ENCODE assay signal across 10 cellular contexts in the genomic region with DNA sequence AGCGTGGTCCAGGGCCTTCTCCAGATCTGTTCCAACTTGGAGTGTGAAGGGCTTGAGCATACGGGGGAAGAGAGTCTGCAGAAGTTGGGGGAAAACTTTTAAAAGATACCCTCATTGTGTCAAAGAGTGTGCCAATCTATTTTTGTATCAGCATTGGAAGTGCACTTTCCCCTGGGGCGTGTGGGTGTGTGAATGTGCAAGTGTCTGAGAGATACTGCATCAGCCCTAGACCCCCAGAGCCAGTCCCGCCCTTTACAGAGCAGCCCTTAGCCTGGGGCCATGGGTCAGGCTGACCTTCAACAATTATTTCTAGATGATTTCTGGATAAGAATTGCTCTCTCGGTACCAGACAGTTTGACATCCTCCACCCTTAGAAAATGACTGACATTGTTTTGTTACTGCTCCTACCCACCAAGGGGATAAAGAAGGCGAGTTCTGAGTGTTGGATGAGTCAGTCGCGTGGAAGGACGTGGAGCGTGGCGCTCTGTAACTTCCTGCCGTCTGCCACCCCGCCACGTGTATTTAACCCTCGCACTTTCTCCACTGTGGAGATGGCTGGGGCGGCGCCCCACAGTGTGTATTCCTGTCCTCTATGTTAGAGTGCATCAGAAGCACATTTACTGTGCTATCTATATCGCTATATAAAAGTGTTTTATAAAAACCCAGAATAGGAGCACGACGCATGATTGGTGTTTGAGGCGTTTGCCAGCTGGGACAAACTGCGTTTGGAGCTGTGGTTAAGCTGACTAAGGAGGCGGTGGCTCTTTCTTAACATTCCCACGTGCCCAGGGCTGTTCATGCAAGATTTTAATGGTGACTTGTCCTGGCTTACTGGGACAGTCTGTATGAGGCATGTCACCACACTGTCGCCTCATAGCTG.
DNase-seq lines count a peak whose midpoint lies in the region; ATAC-seq, FAIRE-seq and TF ChIP-seq lines count a peak whose summit lies in the region.
"Had no signal": no experiment of that assay in that cellular context is flagged by ENCODE, and none has a peak within 500 bp of the region (broad histone marks: within the 10 kb centered on the region; RNA-seq: fewer than 3 reads in every experiment).

No MANE protein-coding gene starts in this region.

- H3K27ac ChIP-seq in foreskin keratinocyte (no peak overlapping the region), thyroid gland (peak overlapping the region; percentile 32 to 97 (median 97)), pancreas (no peak overlapping the region)

- peaks cover 10% of the 10 kb centered on the region for H3K27me3 Mint-ChIP-seq in activated naive CD4-positive, alpha-beta T cell treated with anti-CD3 and anti-CD28 coated beads, Interleukin-2, amount 10 ng/mL, durations not matched to agents 7 days and 5 days
- H3K27me3 Mint-ChIP-seq in activated B cell treated with CpG ODN at 0.5 μM for 24 hours = no peaks in the 10 kb centered on the region

- intact Hi-C loops in activated B cell treated with CpG ODN at 0.5 μM for 24 hours (cut with micrococcal nuclease) = loop anchor here (1.0 kb wide), 1 partner anchor 27 kb away; no protein-coding TSS in a partner anchor
- intact Hi-C loops in thyroid gland (cut with DNase I) = loop anchor here (10.0 kb wide), 1 partner anchor 123 kb away; a partner anchor contains a TSS
- intact Hi-C loops in pancreas (cut with DNase I) = no loop called here

- no peak for TF ChIP-seq POLR2A in thyroid gland (IDR thresholded peaks at IDR 0.05)

- H3K36me3 Mint-ChIP-seq in activated naive CD4-positive, alpha-beta T cell treated with anti-CD3 and anti-CD28 coated beads, Interleukin-2, amount 10 ng/mL, durations not matched to agents 7 days and 5 days = peaks cover 5% of the 10 kb centered on the region
- H3K36me3 Mint-ChIP-seq in activated B cell treated with CpG ODN at 0.5 μM for 24 hours (ENCODE audit: low read depth) = peaks cover 5% of the 10 kb centered on the region

- 80 to 85% methylated on average over 25 of the region's 25 CpGs for WGBS in thyroid gland, 2 donors
- 89 to 90% methylated on average over 25 of the region's 25 CpGs for WGBS in pancreas, 2 donors

- POLR2A ChIA-PET in activated B cell treated with CpG ODN at 0.5 μM for 24 hours (lab: Charles Lee) = interaction anchor here (0.6 to 2.5 kb wide), 7 partner anchors 11 to 124 kb away, joined by 3 to 14 read pairs (median 3); no protein-coding TSS in a partner anchor

- H3K9me3 Mint-ChIP-seq in activated naive CD4-positive, alpha-beta T cell treated with anti-CD3 and anti-CD28 coated beads, Interleukin-2, amount 10 ng/mL, durations not matched to agents 7 days and 5 days = no peaks in the 10 kb centered on the region
- H3K9me3 Mint-ChIP-seq in activated B cell treated with CpG ODN at 0.5 μM for 24 hours = no peaks in the 10 kb centered on the region

- DNase-seq in activated naive CD4-positive, alpha-beta T cell treated with anti-CD3 and anti-CD28 coated beads, Interleukin-2, amount 10 ng/mL, durations not matched to agents 7 days and 5 days = peak; percentile 29
- DNase-seq in activated naive CD4-positive, alpha-beta T cell treated with Interleukin-2 at 50 U/mL for 16 hours = no peak
- DNase-seq in activated B cell treated with CpG ODN at 0.5 μM for 24 hours (no peak), foreskin keratinocyte (peak in 1 of 2 donors; percentile 39), thyroid gland (no peak), pancreas (no peak), NCI-H2081 treated with DMSO at 0.1 percent for 48 hours (lab: John Stamatoyannopoulos, UW) (no peak), HuH-7 (ENCODE audit: low spot score) (no peak)
- DNase-seq: C1 segment of cervical spinal cord, heart right ventricle had no signal

- no peak for FAIRE-seq in pancreas (lab: Jason Lieb, UNC)

- H3K4me1 Mint-ChIP-seq in activated naive CD4-positive, alpha-beta T cell treated with anti-CD3 and anti-CD28 coated beads, Interleukin-2, amount 10 ng/mL, durations not matched to agents 7 days and 5 days = peaks cover 39% of the 10 kb centered on the region
- H3K4me1 Mint-ChIP-seq in activated B cell treated with CpG ODN at 0.5 μM for 24 hours = peaks cover 48% of the 10 kb centered on the region

- CTCF ChIA-PET in activated naive CD4-positive, alpha-beta T cell treated with anti-CD3 and anti-CD28 coated beads, Interleukin-2, amount 10 ng/mL, durations not matched to agents 7 days and 5 days (lab: Charles Lee) = interaction anchor here (1.4 to 1.8 kb wide), 2 partner anchors 20 to 101 kb away, joined by 4 to 6 read pairs; no protein-coding TSS in a partner anchor
- CTCF ChIA-PET in activated B cell treated with CpG ODN at 0.5 μM for 24 hours (lab: Charles Lee) = no interaction called here

- TF ChIP-seq CTCF in activated B cell treated with CpG ODN at 0.5 μM for 24 hours (IDR thresholded peaks at IDR 0.05) (no peak), foreskin keratinocyte (conservative IDR thresholded peaks at IDR 0.05) (no peak), thyroid gland (IDR thresholded peaks at IDR 0.05) (no peak), pancreas (IDR thresholded peaks at IDR 0.05) (no peak)

- no peak overlapping the region for H3K4me3 ChIP-seq in thyroid gland (replicated peaks in 1 of 3)
- no peak overlapping the region for H3K4me3 ChIP-seq in pancreas
- H3K4me3 ChIP-seq: heart right ventricle had no signal

- H3K4me1 ChIP-seq in foreskin keratinocyte (peaks cover 15% of the 10 kb centered on the region), thyroid gland (peaks cover 46 to 52% of the 10 kb centered on the region in 2 donors), pancreas (peaks cover 8 to 16% (median 12%) of the 10 kb centered on the region in 3 donors)

- no peak overlapping the region for H3K27ac Mint-ChIP-seq in activated naive CD4-positive, alpha-beta T cell treated with anti-CD3 and anti-CD28 coated beads, Interleukin-2, amount 10 ng/mL, durations not matched to agents 7 days and 5 days
- peak overlapping the region; percentile 1 for H3K27ac Mint-ChIP-seq in activated B cell treated with CpG ODN at 0.5 μM for 24 hours

- ATAC-seq in activated B cell treated with CpG ODN at 0.5 μM for 24 hours (ENCODE audit: low read depth) = peak; percentile 43
- ATAC-seq in foreskin keratinocyte = peak; percentile 4
- no peak for ATAC-seq in pancreas

- H3K9me3 ChIP-seq in thyroid gland (no peaks in the 10 kb centered on the region), pancreas (no peaks in the 10 kb centered on the region)
- H3K9me3 ChIP-seq: heart right ventricle had no signal

- peaks cover 6 to 10% of the 10 kb centered on the region in 2 donors for H3K36me3 ChIP-seq in thyroid gland
- no peaks in the 10 kb centered on the region for H3K36me3 ChIP-seq in pancreas

- no peaks in the 10 kb centered on the region for H3K27me3 ChIP-seq in foreskin keratinocyte
- H3K27me3 ChIP-seq in thyroid gland = no peaks in the 10 kb centered on the region
- no peaks in the 10 kb centered on the region for H3K27me3 ChIP-seq in pancreas
- H3K27me3 ChIP-seq: heart right ventricle had no signal

- no peak overlapping the region for H3K4me3 Mint-ChIP-seq in activated naive CD4-positive, alpha-beta T cell treated with anti-CD3 and anti-CD28 coated beads, Interleukin-2, amount 10 ng/mL, durations not matched to agents 7 days and 5 days
- H3K4me3 Mint-ChIP-seq in activated B cell treated with CpG ODN at 0.5 μM for 24 hours = no peak overlapping the region

Comparison
In these comparisons a context has a peak if more than half of its experiments do, and no peak if none do; other contexts are left out.
1. ATAC-seq: peak in activated B cell treated with CpG ODN at 0.5 μM for 24 hours (single experiment) and foreskin keratinocyte (single experiment); none in pancreas (0 of 4).
2. H3K27ac ChIP-seq: peak in thyroid gland (3 of 3); none in foreskin keratinocyte (single experiment) and pancreas (0 of 4).
3. intact Hi-C loops: an anchor here in activated B cell treated with CpG ODN at 0.5 μM for 24 hours (1.0 kb wide) and thyroid gland (10.0 kb wide); none called in pancreas.